8 cellular contexts compared by ENCODE assay signal in the genomic region with DNA sequence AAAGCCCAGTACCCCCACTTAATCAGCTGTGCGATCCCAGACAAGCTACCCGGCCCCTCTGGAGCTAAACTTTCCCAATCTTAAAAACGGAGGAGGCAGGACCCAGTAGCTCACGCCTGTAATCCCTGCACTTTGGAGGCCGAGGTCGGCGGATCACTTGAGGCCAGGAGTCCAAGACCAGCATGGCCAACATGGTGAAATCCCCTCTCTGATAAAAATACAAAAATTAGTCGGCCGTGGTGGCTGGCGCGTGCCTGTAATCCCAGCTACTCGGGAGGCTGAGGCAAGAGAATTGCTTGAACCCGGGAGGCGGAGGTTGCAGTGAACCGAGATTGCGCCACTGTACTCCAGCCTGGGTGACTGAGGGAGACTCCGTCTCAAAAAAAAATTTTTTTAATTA. TPM values are rescaled to one million over a fixed set of nuclear protein-coding genes. Genes with fewer than 3 reads are reported as not detected.
DNase-seq lines count a peak whose midpoint lies in the region; ATAC-seq and TF ChIP-seq lines count a peak whose summit lies in the region.
"Not testable (repeated sequence)": the region's sequence is repeated elsewhere in the genome, so short reads cannot be mapped to it uniquely, and the experiment has no call there.

No MANE protein-coding gene starts in this region.

- ATAC-seq in heart left ventricle, result not testable (repeated sequence)

- H3K4me1 Mint-ChIP-seq in activated T-helper 1 cell treated with anti-CD3 and anti-CD28 coated beads, Interleukin-12 subunit alpha, Interleukin-12 subunit beta, Interleukin-2, Interleukin-4 antibody, amounts not matched to agents 30 ng/mL and 10 ng/mL and 1 ng/mL, durations not matched to agents 14 hours and 24 hours and 36 hours (ENCODE audit: low read depth), result peaks cover 57% of the 10 kb centered on the region

- peak overlapping the region; percentile 98 for H3K27ac Mint-ChIP-seq in activated T-helper 1 cell treated with anti-CD3 and anti-CD28 coated beads, Interleukin-12 subunit alpha, Interleukin-12 subunit beta, Interleukin-2, Interleukin-4 antibody, amounts not matched to agents 30 ng/mL and 10 ng/mL and 1 ng/mL, durations not matched to agents 14 hours and 24 hours and 36 hours

- not testable (repeated sequence) for H3K36me3 Mint-ChIP-seq in activated T-helper 1 cell treated with anti-CD3 and anti-CD28 coated beads, Interleukin-12 subunit alpha, Interleukin-12 subunit beta, Interleukin-2, Interleukin-4 antibody, amounts not matched to agents 30 ng/mL and 10 ng/mL and 1 ng/mL, durations not matched to agents 14 hours and 24 hours and 36 hours (ENCODE audit: low read depth)

- H3K4me3 ChIP-seq in OCI-LY7 (ENCODE audit: low read depth, low read length, poor library complexity, severe bottlenecking) (peak overlapping the region; percentile 91), heart left ventricle (peak overlapping the region; percentile 32 to 96 (median 76)), mucosa of rectum (ENCODE audit: low read length in 2 of 2) (peak overlapping the region; percentile 50 to 76), skeletal muscle cell (ENCODE audit: low read depth, low read length) (peak overlapping the region; percentile 75), uterus (peak overlapping the region; percentile 36 to 51)

- DNase-seq in OCI-LY7 (ENCODE audit: low spot score); activated T-helper 1 cell treated with anti-CD3 and anti-CD28 coated beads, Interleukin-12 subunit alpha, Interleukin-12 subunit beta, Interleukin-2, Interleukin-4 antibody, amounts not matched to agents 30 ng/mL and 10 ng/mL and 1 ng/mL, durations not matched to agents 14 hours and 24 hours and 36 hours (ENCODE audit: low spot score); heart left ventricle; skeletal muscle cell (ENCODE audit: low read depth); uterus: not testable (repeated sequence)

- not testable (repeated sequence) for TF ChIP-seq POLR2A in heart left ventricle (IDR thresholded peaks at IDR 0.05); uterus (IDR thresholded peaks at IDR 0.05)

- H3K4me1 ChIP-seq in ES-I3 (ENCODE audit: insufficient read depth, low read length); uterus: not testable (repeated sequence)
- peaks cover 59% of the 10 kb centered on the region for H3K4me1 ChIP-seq in OCI-LY7 (ENCODE audit: insufficient read depth, low read length, poor library complexity, severe bottlenecking)
- peaks cover 0 to 69% (median 11%) of the 10 kb centered on the region in 12 donors for H3K4me1 ChIP-seq in heart left ventricle
- peaks cover 11 to 13% of the 10 kb centered on the region in 2 donors for H3K4me1 ChIP-seq in mucosa of rectum (ENCODE audit: control insufficient read depth in 2 of 2, insufficient read depth in 2 of 2, low read length in 2 of 2)

- not testable (repeated sequence) for BruUV-seq in OCI-LY7 (replicated peaks; lab: Mats Ljungman, UMichigan)

- TF ChIP-seq CTCF in OCI-LY7 (conservative IDR thresholded peaks at IDR 0.05; ENCODE audit: low read length); heart left ventricle (IDR thresholded peaks at IDR 0.05); uterus (IDR thresholded peaks at IDR 0.05): not testable (repeated sequence)

- H3K9ac ChIP-seq in ES-I3 (ENCODE audit: low read depth, low read length) (peak overlapping the region; percentile 84; the same call in 1 of the 2 replicates), mucosa of rectum (ENCODE audit: low read depth in 1 of 2, low read length in 2 of 2) (peak overlapping the region in 1 of 2 donors; percentile 14)

- H2AFZ ChIP-seq in OCI-LY7 (ENCODE audit: low read length), result peak overlapping the region; percentile 28; the same call in 1 of the 2 replicates

- H3K27me3 ChIP-seq in heart left ventricle, uterus: not testable (repeated sequence)
- peaks cover 2 to 18% of the 10 kb centered on the region in 2 donors for H3K27me3 ChIP-seq in mucosa of rectum (ENCODE audit: control insufficient read depth in 2 of 2, insufficient read depth in 2 of 2, low read length in 2 of 2)

- H3K79me2 ChIP-seq in OCI-LY7 (ENCODE audit: insufficient read depth, low read depth, low read length), result peaks cover 53% of the 10 kb centered on the region; the same call in 1 of the 2 replicates

- H3K9me3 Mint-ChIP-seq in activated T-helper 1 cell treated with anti-CD3 and anti-CD28 coated beads, Interleukin-12 subunit alpha, Interleukin-12 subunit beta, Interleukin-2, Interleukin-4 antibody, amounts not matched to agents 30 ng/mL and 10 ng/mL and 1 ng/mL, durations not matched to agents 14 hours and 24 hours and 36 hours, result not testable (repeated sequence)

- H4K20me1 ChIP-seq in OCI-LY7 (ENCODE audit: insufficient read depth, low read length), result not testable (repeated sequence)

- H3K27me3 Mint-ChIP-seq in activated T-helper 1 cell treated with anti-CD3 and anti-CD28 coated beads, Interleukin-12 subunit alpha, Interleukin-12 subunit beta, Interleukin-2, Interleukin-4 antibody, amounts not matched to agents 30 ng/mL and 10 ng/mL and 1 ng/mL, durations not matched to agents 14 hours and 24 hours and 36 hours (ENCODE audit: insufficient read depth), result not testable (repeated sequence)

- H3K36me3 ChIP-seq in ES-I3 (ENCODE audit: insufficient read depth, low read length); OCI-LY7 (ENCODE audit: insufficient read depth, low read length); heart left ventricle; mucosa of rectum (ENCODE audit: control insufficient read depth in 2 of 2, insufficient read depth in 2 of 2, low read length in 2 of 2); uterus: not testable (repeated sequence)

- H3K4me3 Mint-ChIP-seq in activated T-helper 1 cell treated with anti-CD3 and anti-CD28 coated beads, Interleukin-12 subunit alpha, Interleukin-12 subunit beta, Interleukin-2, Interleukin-4 antibody, amounts not matched to agents 30 ng/mL and 10 ng/mL and 1 ng/mL, durations not matched to agents 14 hours and 24 hours and 36 hours, result peak overlapping the region; percentile 97

- H3K9me3 ChIP-seq in ES-I3 (ENCODE audit: control insufficient read depth, insufficient read depth, low read length); OCI-LY7 (ENCODE audit: low read length); heart left ventricle; mucosa of rectum (ENCODE audit: control insufficient read depth in 2 of 2, low read length in 2 of 2); uterus: not testable (repeated sequence)

- CTCF ChIA-PET in OCI-LY7 (lab: Charles Lee; ENCODE audit: unreplicated experiment), result not testable (repeated sequence)

- H3K4me2 ChIP-seq in OCI-LY7 (ENCODE audit: low read length), result peak overlapping the region; percentile 76

- not testable (repeated sequence) for H3K9me2 ChIP-seq in OCI-LY7 (ENCODE audit: insufficient read depth, low read length)

- intact Hi-C loops in OCI-LY7 (cut with micrococcal nuclease; ENCODE audit: unreplicated experiment) (loop anchor here (2.0 to 5.0 kb wide), 2 partner anchors 78 to 89 kb away; no protein-coding TSS in a partner anchor), heart left ventricle (cut with DNase I) (loop anchor here (2.0 to 10.0 kb wide), 10 partner anchors 64 to 172 kb away; no protein-coding TSS in a partner anchor)
- intact Hi-C loops in activated T-helper 1 cell treated with anti-CD3 and anti-CD28 coated beads, Interleukin-12 subunit alpha, Interleukin-12 subunit beta, Interleukin-2, Interleukin-4 antibody, amounts not matched to agents 30 ng/mL and 10 ng/mL and 1 ng/mL, durations not matched to agents 14 hours and 24 hours and 36 hours (cut with micrococcal nuclease), result loop anchor here (5.0 kb wide), 1 partner anchor 221 kb away; the partner anchor contains the start of gene CSE1L
- intact Hi-C loops in uterus (cut with DNase I; ENCODE audit: low total_unique reads), result not testable (repeated sequence)

- POLR2A ChIA-PET in OCI-LY7 (lab: Charles Lee), result interaction anchor here (1.0 to 1.3 kb wide), 2 partner anchors 9 to 95 kb away, joined by 3 read pairs; partner anchors contain the start of gene ARFGEF2

- H3K27ac ChIP-seq in OCI-LY7 (ENCODE audit: low read depth, low read length, poor library complexity, severe bottlenecking) (peak overlapping the region; percentile 93), cingulate gyrus (ENCODE audit: low read depth, low read length) (peak overlapping the region; percentile 88), heart left ventricle (peak overlapping the region; percentile 68 to 91 (median 78)), mucosa of rectum (ENCODE audit: low read depth in 2 of 2, low read length in 2 of 2) (peak overlapping the region in 1 of 2 donors; percentile 56)
- H3K27ac ChIP-seq in uterus, result not testable (repeated sequence)

- 53 to 65% (median 57%) methylated on average over 17 of the region's 17 CpGs for WGBS in heart left ventricle, 4 donors

RNA-seq across cellular contexts. Expression of gene PREX1, which starts 1.3 kb away (rescaled TPM):
- total RNA-seq in OCI-LY7 (2014; rRNA removed; shearing (Covaris generic)), result 20.2 and 25.3 TPM in 2 replicates
- total RNA-seq in OCI-LY7 (2022) (20.7 and 24.7 TPM in 2 replicates), heart left ventricle (10 to 100 TPM in 6 of 9 donors, 1 to 10 TPM in 3; 7.9 to 41.5 (median 13.8) TPM), uterus (10 to 100 TPM in 2 of 4 donors, 1 to 10 TPM in 2; 3.6 to 19.7 (median 11.3) TPM)
- total RNA-seq in activated T-helper 1 cell treated with anti-CD3 and anti-CD28 coated beads, Interleukin-12 subunit alpha, Interleukin-12 subunit beta, Interleukin-2, Interleukin-4 antibody, amounts not matched to agents 30 ng/mL and 10 ng/mL and 1 ng/mL, durations not matched to agents 14 hours and 24 hours and 36 hours, result 68.2 and 69.4 TPM in 2 replicates
- polyA plus RNA-seq in heart left ventricle, result 10 to 100 TPM in 1 of 2 donors, 1 to 10 TPM in 1; 7.2 to 11.2 TPM
